In genomic region chr7:21763818-21764217, GRCh38 we compare ENCODE assay signal across 15 cellular contexts.
DNase-seq lines count a peak whose midpoint lies in the region; ATAC-seq lines count a peak whose summit lies in the region.
"Had no signal": no experiment of that assay in that cellular context is flagged by ENCODE, and none has a peak within 500 bp of the region (broad histone marks: within the 10 kb centered on the region; RNA-seq: fewer than 3 reads in every experiment).

No MANE protein-coding gene starts in this region.

- peak; percentile 30 to 50 for ATAC-seq in activated CD4-positive, CD25-positive, alpha-beta regulatory T cell treated with anti-CD3 and anti-CD28 coated beads, Interleukin-2, amount 50 U/mL, for 24 hours
- ATAC-seq in GM18498 (IDR thresholded peaks at IDR 0.05; ENCODE audit: unreplicated experiment) (peak; percentile 65), HG03342 (IDR thresholded peaks at IDR 0.05; ENCODE audit: unreplicated experiment) (peak; percentile 52), HG03432 (IDR thresholded peaks at IDR 0.05; ENCODE audit: unreplicated experiment) (no peak)
- peak; percentile 44 for ATAC-seq in activated T-helper 17 cell treated with anti-CD3 and anti-CD28 coated beads, Interleukin-2, amount 50 U/mL, for 72 hours (replicated peaks)

- DNase-seq in activated CD4-positive, CD25-positive, alpha-beta regulatory T cell treated with anti-CD3 and anti-CD28 coated beads, Interleukin-2, amount 50 U/mL, for 72 hours = no peak
- DNase-seq in activated T-cell treated with anti-CD3 and anti-CD28 coated beads, Interleukin-2, amount 50 U/mL, for 24 hours = no peak
- DNase-seq: 8988T; AML-193; Caco-2; CD8-positive, alpha-beta memory T cell; DND-41; GF-D8; HCEC 1CT; HFFc6 had no signal

- H3K9me3 Mint-ChIP-seq in activated T-helper 17 cell treated with anti-CD3 and anti-CD28 coated beads, Interleukin-2, amount 50 U/mL, for 72 hours = no peaks in the 10 kb centered on the region
- H3K9me3 Mint-ChIP-seq in activated T-cell treated with anti-CD3 and anti-CD28 coated beads, Interleukin-2, amount 50 U/mL, for 24 hours = no peaks in the 10 kb centered on the region
- H3K9me3 Mint-ChIP-seq: CD8-positive, alpha-beta memory T cell; HFFc6 had no signal

- H3K27me3 Mint-ChIP-seq in activated T-helper 17 cell treated with anti-CD3 and anti-CD28 coated beads, Interleukin-2, amount 50 U/mL, for 72 hours = peaks cover 15% of the 10 kb centered on the region
- H3K27me3 Mint-ChIP-seq in activated T-cell treated with anti-CD3 and anti-CD28 coated beads, Interleukin-2, amount 50 U/mL, for 24 hours = peaks cover 7% of the 10 kb centered on the region

- H3K4me3 Mint-ChIP-seq in activated T-helper 17 cell treated with anti-CD3 and anti-CD28 coated beads, Interleukin-2, amount 50 U/mL, for 72 hours = no peak overlapping the region
- H3K4me3 Mint-ChIP-seq in activated T-cell treated with anti-CD3 and anti-CD28 coated beads, Interleukin-2, amount 50 U/mL, for 24 hours = no peak overlapping the region
- H3K4me3 Mint-ChIP-seq: CD8-positive, alpha-beta memory T cell; HFFc6 had no signal

- H3K27ac Mint-ChIP-seq in activated T-helper 17 cell treated with anti-CD3 and anti-CD28 coated beads, Interleukin-2, amount 50 U/mL, for 72 hours = no peak overlapping the region
- no peak overlapping the region for H3K27ac Mint-ChIP-seq in activated T-cell treated with anti-CD3 and anti-CD28 coated beads, Interleukin-2, amount 50 U/mL, for 24 hours
- H3K27ac Mint-ChIP-seq: HFFc6 had no signal

- no peaks in the 10 kb centered on the region for H3K4me1 Mint-ChIP-seq in activated T-helper 17 cell treated with anti-CD3 and anti-CD28 coated beads, Interleukin-2, amount 50 U/mL, for 72 hours
- peaks cover 16% of the 10 kb centered on the region for H3K4me1 Mint-ChIP-seq in activated T-cell treated with anti-CD3 and anti-CD28 coated beads, Interleukin-2, amount 50 U/mL, for 24 hours (ENCODE audit: low read depth)
- H3K4me1 Mint-ChIP-seq: CD8-positive, alpha-beta memory T cell had no signal

- H3K36me3 Mint-ChIP-seq in activated T-helper 17 cell treated with anti-CD3 and anti-CD28 coated beads, Interleukin-2, amount 50 U/mL, for 72 hours (ENCODE audit: low read depth) = no peaks in the 10 kb centered on the region
- no peaks in the 10 kb centered on the region for H3K36me3 Mint-ChIP-seq in activated T-cell treated with anti-CD3 and anti-CD28 coated beads, Interleukin-2, amount 50 U/mL, for 24 hours (ENCODE audit: low read depth)
- H3K36me3 Mint-ChIP-seq: CD8-positive, alpha-beta memory T cell had no signal
